Comparison of ENCODE assay signal across 18 cellular contexts in genomic region chr2:32418777-32419176, GRCh38.
DNase-seq lines count a peak whose midpoint lies in the region; ATAC-seq and TF ChIP-seq lines count a peak whose summit lies in the region.
"Had no signal": no experiment of that assay in that cellular context is flagged by ENCODE, and none has a peak within 500 bp of the region (broad histone marks: within the 10 kb centered on the region; RNA-seq: fewer than 3 reads in every experiment).

No MANE protein-coding gene starts in this region.

- H3K27ac Mint-ChIP-seq in activated naive CD4-positive, alpha-beta T cell treated with anti-CD3 and anti-CD28 coated beads for 36 hours = no peak overlapping the region
- H3K27ac Mint-ChIP-seq in CD14-positive monocyte = no peak overlapping the region
- H3K27ac Mint-ChIP-seq: CD8-positive, alpha-beta T cell; naive thymus-derived CD4-positive, alpha-beta T cell had no signal

- H3K36me3 ChIP-seq in adipocyte (ENCODE audit: control insufficient read depth, insufficient read depth, low read length, severe bottlenecking) = peaks cover 38% of the 10 kb centered on the region

- H3K4me1 Mint-ChIP-seq in activated naive CD4-positive, alpha-beta T cell treated with anti-CD3 and anti-CD28 coated beads for 36 hours (ENCODE audit: low read depth) = peaks cover 22% of the 10 kb centered on the region
- H3K4me1 Mint-ChIP-seq in CD14-positive monocyte = peaks cover 2% of the 10 kb centered on the region

- H3K9ac ChIP-seq in adipocyte (ENCODE audit: low read length) = no peak overlapping the region

- TF ChIP-seq CTCF in HFF-Myc (IDR thresholded peaks at IDR 0.05; ENCODE audit: low read depth, low read length, missing control alignments) = no peak
- TF ChIP-seq CTCF in fibroblast of the aortic adventitia (IDR thresholded peaks at IDR 0.05; ENCODE audit: insufficient read depth, low read length) = no peak
- TF ChIP-seq CTCF in CD14-positive monocyte (IDR thresholded peaks at IDR 0.05) = no peak

- H3K4me3 ChIP-seq in HFF-Myc (replicated peaks; ENCODE audit: low read depth, low read length) (no peak overlapping the region), adipocyte (ENCODE audit: low read length) (no peak overlapping the region), fibroblast of the aortic adventitia (ENCODE audit: low read depth, low read length) (no peak overlapping the region), skeletal muscle cell (ENCODE audit: low read depth, low read length) (no peak overlapping the region)
- H3K4me3 ChIP-seq: hepatocyte, SJCRH30, upper lobe of left lung had no signal

- no peak overlapping the region for H3K4me3 Mint-ChIP-seq in activated naive CD4-positive, alpha-beta T cell treated with anti-CD3 and anti-CD28 coated beads for 36 hours
- no peak overlapping the region for H3K4me3 Mint-ChIP-seq in CD14-positive monocyte
- H3K4me3 Mint-ChIP-seq: CD8-positive, alpha-beta T cell; naive thymus-derived CD4-positive, alpha-beta T cell had no signal

- CTCF ChIA-PET in activated naive CD4-positive, alpha-beta T cell treated with anti-CD3 and anti-CD28 coated beads for 36 hours (lab: Charles Lee) = no interaction called here

- DNase-seq in HFF-Myc (ENCODE audit: extremely low read depth, low read depth) (peak; percentile 15), adipocyte (ENCODE audit: low read depth) (peak; percentile 23), fibroblast of the aortic adventitia (ENCODE audit: low read depth) (peak; percentile 59), skeletal muscle cell (ENCODE audit: low read depth) (peak; percentile 4), T-helper 2 cell (no peak), CD14-positive monocyte (ENCODE audit: low spot score) (no peak)
- no peak for DNase-seq in activated naive CD4-positive, alpha-beta T cell treated with anti-CD3 and anti-CD28 coated beads for 36 hours
- DNase-seq: activated CD4-positive, alpha-beta T cell treated with anti-CD3 and anti-CD28 coated beads, Interleukin-2, amount 50 U/mL, for 4 hours; CD8-positive, alpha-beta T cell; GF-D8; naive thymus-derived CD4-positive, alpha-beta T cell; NCI-H1092; SJCRH30; stimulated activated CD4-positive, alpha-beta T cell treated with anti-CD3 and anti-CD28 coated beads, Interleukin-4, amount 100 ng/mL, for 24 hours; upper lobe of left lung had no signal

- peaks cover 35% of the 10 kb centered on the region for H3K4me1 ChIP-seq in adipocyte (ENCODE audit: control insufficient read depth, insufficient read depth, low read length)
- H3K4me1 ChIP-seq: SJCRH30 had no signal

- no peaks in the 10 kb centered on the region for H3K9me3 Mint-ChIP-seq in activated naive CD4-positive, alpha-beta T cell treated with anti-CD3 and anti-CD28 coated beads for 36 hours
- no peaks in the 10 kb centered on the region for H3K9me3 Mint-ChIP-seq in CD14-positive monocyte
- H3K9me3 Mint-ChIP-seq: CD8-positive, alpha-beta T cell; naive thymus-derived CD4-positive, alpha-beta T cell had no signal

- no peaks in the 10 kb centered on the region for H3K27me3 Mint-ChIP-seq in activated naive CD4-positive, alpha-beta T cell treated with anti-CD3 and anti-CD28 coated beads for 36 hours (ENCODE audit: low read depth)
- H3K27me3 Mint-ChIP-seq in CD14-positive monocyte (ENCODE audit: low read depth in 3 of 3) = no peaks in the 10 kb centered on the region
- H3K27me3 Mint-ChIP-seq: naive thymus-derived CD4-positive, alpha-beta T cell had no signal

- H3K36me3 Mint-ChIP-seq in activated naive CD4-positive, alpha-beta T cell treated with anti-CD3 and anti-CD28 coated beads for 36 hours (ENCODE audit: low read depth) = peaks cover 36% of the 10 kb centered on the region
- peaks cover 34 to 63% of the 10 kb centered on the region in 2 donors for H3K36me3 Mint-ChIP-seq in CD14-positive monocyte

- no peaks in the 10 kb centered on the region for H3K27me3 ChIP-seq in adipocyte (replicated peaks; ENCODE audit: control insufficient read depth, insufficient read depth, low read length)
- H3K27me3 ChIP-seq: hepatocyte, SJCRH30, upper lobe of left lung had no signal

- no peak for ATAC-seq in HG03520 (IDR thresholded peaks at IDR 0.05; ENCODE audit: unreplicated experiment)
- ATAC-seq: CD8-positive, alpha-beta T cell; left lobe of liver; naive thymus-derived CD4-positive, alpha-beta T cell had no signal

- intact Hi-C loops in activated naive CD4-positive, alpha-beta T cell treated with anti-CD3 and anti-CD28 coated beads for 36 hours (cut with micrococcal nuclease) = no loop called here
- intact Hi-C loops in CD14-positive monocyte (cut with micrococcal nuclease) = no loop called here

- no peaks in the 10 kb centered on the region for H3K9me3 ChIP-seq in adipocyte (ENCODE audit: control insufficient read depth, low read length)
- H3K9me3 ChIP-seq: SJCRH30, upper lobe of left lung had no signal

Comparison
In these comparisons a context has a peak if more than half of its experiments do, and no peak if none do; other contexts are left out.
1. DNase-seq: peak in HFF-Myc (single experiment), adipocyte (single experiment), fibroblast of the aortic adventitia (single experiment) and skeletal muscle cell (single experiment); none in activated naive CD4-positive, alpha-beta T cell treated with anti-CD3 and anti-CD28 coated beads for 36 hours (single experiment), T-helper 2 cell (0 of 5) and CD14-positive monocyte (single experiment).